Comparison of ENCODE assay signal across 16 cellular contexts in genomic region chr9:5846501-5846921, GRCh38. TPM values are rescaled to one million over a fixed set of nuclear protein-coding genes. Genes with fewer than 3 reads are reported as not detected.
A peak's percentile ranks its signal among the peaks of the same experiment; 100 is the strongest.
DNase-seq lines count a peak whose midpoint lies in the region; ATAC-seq, FAIRE-seq and TF ChIP-seq lines count a peak whose summit lies in the region.
"Had no signal": no experiment of that assay in that cellular context is flagged by ENCODE, and none has a peak within 500 bp of the region (broad histone marks: within the 10 kb centered on the region; RNA-seq: fewer than 3 reads in every experiment).

No MANE protein-coding gene starts in this region.

- no TSS peak for BruUV-seq in GM12878 (replicated peaks; lab: Mats Ljungman, UMichigan)

- peaks cover 2% of the 10 kb centered on the region; the same call in 2 of the 3 replicates for H3K9me3 ChIP-seq in GM12878 (replicated peaks; ENCODE audit: control insufficient read depth, insufficient read depth, low read length)
- H3K9me3 ChIP-seq: ascending aorta, left ventricle myocardium inferior had no signal

- H3K36me3 ChIP-seq in GM12878 (ENCODE audit: control insufficient read depth in 2 of 2, insufficient read depth in 2 of 2, low read length in 1 of 2) (no peaks in the 10 kb centered on the region), kidney epithelial cell (ENCODE audit: control insufficient read depth, insufficient read depth, low read length) (no peaks in the 10 kb centered on the region)
- H3K36me3 ChIP-seq: ascending aorta had no signal

- ATAC-seq in GM12878: no peak
- ATAC-seq in GM18517 (IDR thresholded peaks at IDR 0.05; ENCODE audit: unreplicated experiment): no peak
- ATAC-seq: stimulated activated naive CD8-positive, alpha-beta T cell treated with anti-CD3 and anti-CD28 coated beads, Interleukin-15, amount 100 ng/mL, for 72 hours had no signal

- H3K4me1 ChIP-seq in GM12878 (ENCODE audit: control insufficient read depth, insufficient read depth, low read length): peaks cover 56% of the 10 kb centered on the region
- H3K4me1 ChIP-seq: ascending aorta, left ventricle myocardium inferior had no signal

- in situ Hi-C loops in GM12878 (cut with MboI) (no loop called here), GM13976 (cut with MboI; ENCODE audit: low sequenced_read_pairs, unreplicated experiment) (no loop called here)

- no peak overlapping the region for H2AFZ ChIP-seq in GM12878 (ENCODE audit: control insufficient read depth, low read depth, low read length)
- H2AFZ ChIP-seq: hepatocyte had no signal

- no peak overlapping the region for H3K9ac ChIP-seq in GM12878 (ENCODE audit: control insufficient read depth, insufficient read depth, low read length)

- no peak for FAIRE-seq in GM12878 (lab: Jason Lieb, UNC)

- RAD21 ChIA-PET in GM12878 (lab: Charles Lee; ENCODE audit: unreplicated experiment): interaction anchor here (0.6 to 1.4 kb wide), 4 partner anchors 19 to 222 kb away, joined by 3 to 4 read pairs (median 3); no protein-coding TSS in a partner anchor

- TF ChIP-seq POLR2A in GM12878 (IDR thresholded peaks at IDR 0.05; ENCODE audit: low read depth, low read length): no peak

- peak overlapping the region; percentile 29 for H3K27ac ChIP-seq in C4-2B
- H3K27ac ChIP-seq in GM12878 (ENCODE audit: control insufficient read depth, insufficient read depth): no peak overlapping the region
- H3K27ac ChIP-seq: ascending aorta, hepatocyte, left ventricle myocardium inferior had no signal

- DNase-seq in HT-29 (ENCODE audit: low spot score) (peak; percentile 68), GM12878 (ENCODE audit: low read depth, low spot score) (no peak), kidney epithelial cell (ENCODE audit: low read depth) (peak; percentile 25), GM13976 (ENCODE audit: low spot score) (no peak), islet precursor cell (no peak)
- DNase-seq: activated effector memory CD4-positive, alpha-beta T cell treated with anti-CD3 and anti-CD28 coated beads, Interleukin-2, amount 50 U/mL, for 16 hours; AML-193; cortex of kidney; left ventricle myocardium inferior; NCI-H2029 treated with DMSO at 0.1 percent for 48 hours; stimulated activated naive CD8-positive, alpha-beta T cell treated with anti-CD3 and anti-CD28 coated beads, Interleukin-15, amount 100 ng/mL, for 72 hours had no signal

- no peak for TF ChIP-seq CTCF in C4-2B (conservative IDR thresholded peaks at IDR 0.05)
- no peak for TF ChIP-seq CTCF in GM12878 (IDR thresholded peaks at IDR 0.05 in 2 of 3, conservative IDR thresholded peaks at IDR 0.05 in 1 of 3; ENCODE audit: control insufficient read depth in 2 of 3, extremely low read depth in 1 of 3, insufficient read depth in 1 of 3, low read depth in 3 of 3, low read length in 3 of 3)
- no peak for TF ChIP-seq CTCF in kidney epithelial cell (IDR thresholded peaks at IDR 0.05; ENCODE audit: insufficient read depth, low read length, poor library complexity, severe bottlenecking)
- TF ChIP-seq CTCF in GM13976 (IDR thresholded peaks at IDR 0.05; ENCODE audit: borderline replicate concordance, control extremely low read depth, extremely low read depth, insufficient read depth, missing control alignments): no peak

- WGBS in GM12878 (ENCODE audit: insufficient coverage, insufficient replicate concordance, low lambda C conversion rate, missing lambda C conversion rate): 59% methylated on average over 4 of the region's 4 CpGs

- no peaks in the 10 kb centered on the region for H3K79me2 ChIP-seq in GM12878 (ENCODE audit: control insufficient read depth, insufficient read depth, low read length)
- H3K79me2 ChIP-seq: hepatocyte had no signal

- H3K4me2 ChIP-seq in GM12878 (ENCODE audit: control insufficient read depth, insufficient read depth): no peak overlapping the region
- H3K4me2 ChIP-seq: hepatocyte had no signal

- POLR2A ChIA-PET in GM12878 (lab: Charles Lee): interaction anchor here (1.0 to 10.5 kb wide), 2 partner anchors 15 to 18 kb away, joined by 3 to 142 read pairs; partner anchors contain the start of gene ERMP1

- no peak overlapping the region for H3K4me3 ChIP-seq in GM12878
- H3K4me3 ChIP-seq in kidney epithelial cell (ENCODE audit: low read depth, low read length): no peak overlapping the region
- H3K4me3 ChIP-seq: ascending aorta, hepatocyte, left ventricle myocardium inferior had no signal

- H4K20me1 ChIP-seq in GM12878 (ENCODE audit: control insufficient read depth, insufficient read depth): no peaks in the 10 kb centered on the region

- SMC1A ChIA-PET in GM12878 (lab: Charles Lee; ENCODE audit: uncharacterized antibody, unreplicated experiment): interaction anchor here (0.9 to 2.0 kb wide), 5 partner anchors 10 to 40 kb away, joined by 3 to 13 read pairs (median 3); partner anchors contain the start of gene ERMP1

- H3K27me3 ChIP-seq in GM12878 (replicated peaks in 1 of 2; ENCODE audit: control insufficient read depth in 2 of 2, insufficient read depth in 2 of 2, low read length in 1 of 2) (no peaks in the 10 kb centered on the region), kidney epithelial cell (ENCODE audit: control insufficient read depth, insufficient read depth, low read length) (no peaks in the 10 kb centered on the region)
- H3K27me3 ChIP-seq: ascending aorta, hepatocyte had no signal

- TF ChIP-seq RAD21 in GM12878 (IDR thresholded peaks at IDR 0.05; ENCODE audit: insufficient read depth, low read depth, low read length): no peak

- CTCF ChIA-PET in GM12878 (lab: Yijun Ruan, JAX): interaction anchor here (4.5 kb wide), 1 partner anchor 15 kb away, joined by 36 read pairs; the partner anchor contains the start of gene ERMP1

- intact Hi-C loops in GM12878 (cut with micrococcal nuclease; ENCODE audit: unreplicated experiment): no loop called here

- no peak for TF ChIP-seq EP300 in GM12878 (IDR thresholded peaks at IDR 0.05; ENCODE audit: borderline replicate concordance in 1 of 2, control insufficient read depth in 1 of 2, low read depth in 2 of 2, low read length in 2 of 2)

TF ChIP-seq in GM12878, 131 proteins besides CTCF, POLR2A, EP300 and RAD21 (continues in another document):
- peak; percentile 13 for TF ChIP-seq MEF2B (IDR thresholded peaks at IDR 0.05; ENCODE audit: partially characterized antibody, poor library complexity, severe bottlenecking)
- no peak for TF ChIP-seq RBBP5 (conservative IDR thresholded peaks at IDR 0.05)
- no peak for TF ChIP-seq JUND (IDR thresholded peaks at IDR 0.05; ENCODE audit: low read depth, low read length)
- TF ChIP-seq BMI1 (IDR thresholded peaks at IDR 0.05; ENCODE audit: borderline replicate concordance): no peak

RNA-seq across cellular contexts. Expression of gene ERMP1, which starts 13.6 kb away (rescaled TPM):
- 75.8 and 85.6 TPM in 2 replicates for total RNA-seq in HT-29 (2014; rRNA removed; shearing (Covaris generic))
- 81.3 and 85.3 TPM in 2 replicates for total RNA-seq in GM12878 (2013; cell fraction: nucleolus; rRNA removed)
- total RNA-seq in GM12878 (2014; rRNA removed): 8.0 and 9.3 TPM in 2 replicates
- total RNA-seq in GM12878 (2014; rRNA removed; fragmentation: Illumina TruSeq; extraction: Trizol): 8.1 and 8.2 TPM in 2 replicates
- total RNA-seq in GM12878 (2021): 12.9 and 13.5 TPM in 2 replicates
- 5.9 TPM for polyA plus RNA-seq in GM12878 (2011; ENCODE audit: low read depth)
- polyA plus RNA-seq in GM12878 (2011; rRNA removed): 42.1 and 50.8 TPM in 2 replicates
- polyA plus RNA-seq in GM12878 (2011; cell fraction: cytosol; rRNA removed): 18.4 and 27.9 TPM in 2 replicates
- polyA plus RNA-seq in GM12878 (2011; cell fraction: nucleus; rRNA removed): 29.5 and 34.2 TPM in 2 replicates
- polyA plus RNA-seq in GM12878 (2012): 6.7 and 10.3 TPM in 2 replicates
- polyA plus RNA-seq in GM12878 (2014; fragmentation: Illumina TruSeq; extraction: Trizol): 8.1 and 13.1 TPM in 2 replicates
- 1 to 10 TPM; 2.4 to 2.7 TPM for polyA plus RNA-seq in GM12878 (2014; fragmentation: Nextera tagmentation; extraction: Ambion mirVana)
- polyA plus RNA-seq in GM12878 (2014; rRNA removed): 5.3 and 6.0 TPM in 2 replicates
- 10 to 100 TPM in 1 of 2 experiments, 1 to 10 TPM in 1; 8.5 to 10.1 TPM for polyA plus RNA-seq in GM12878 (2016; fragmentation: Nextera tagmentation; extraction: Ambion mirVana)
- polyA minus RNA-seq in GM12878 (2011; rRNA and poly(A)+ RNA removed): 53.6 and 64.4 TPM in 2 replicates
- polyA minus RNA-seq in GM12878 (2011; cell fraction: cytosol; rRNA and poly(A)+ RNA removed): 13.2 and 17.3 TPM in 2 replicates
- 24.4 and 31.4 TPM in 2 replicates for polyA minus RNA-seq in GM12878 (2011; cell fraction: nucleus; rRNA and poly(A)+ RNA removed)
- 9.4 and 10.2 TPM in 2 replicates for total RNA-seq in kidney epithelial cell

RNA-seq across cellular contexts. Expression of gene MLANA, which starts 44.2 kb away (rescaled TPM):
- total RNA-seq in HT-29 (2014; rRNA removed; shearing (Covaris generic)): not detected in 2 replicates
- total RNA-seq in GM12878 (2013; cell fraction: nucleolus; rRNA removed): not detected in 2 replicates
- total RNA-seq in GM12878 (2014; rRNA removed) (0.11 TPM in 1 of 2 replicates, not detected in the other), GM12878 (2014; rRNA removed; fragmentation: Illumina TruSeq; extraction: Trizol) (not detected in 2 replicates), GM12878 (2021) (not detected in 2 replicates), kidney epithelial cell (not detected in 2 replicates)
- polyA plus RNA-seq in GM12878 (2011; ENCODE audit: low read depth): 0.20 TPM
- polyA plus RNA-seq in GM12878 (2011; rRNA removed) (not detected in 2 replicates), GM12878 (2014; fragmentation: Illumina TruSeq; extraction: Trizol) (not detected in 2 replicates), GM12878 (2014; fragmentation: Nextera tagmentation; extraction: Ambion mirVana) (under 1 TPM; 0.11 to 0.15 TPM), GM12878 (2014; rRNA removed) (not detected in 2 replicates), GM12878 (2016; fragmentation: Nextera tagmentation; extraction: Ambion mirVana) (under 1 TPM in 1 of 2 experiments, not detected in 1; 0.26 TPM)
- not detected in 2 replicates for polyA plus RNA-seq in GM12878 (2011; cell fraction: cytosol; rRNA removed)
- not detected in 2 replicates for polyA plus RNA-seq in GM12878 (2011; cell fraction: nucleus; rRNA removed)
- 0.31 and 0.70 TPM in 2 replicates for polyA plus RNA-seq in GM12878 (2012)
- not detected in 2 replicates for polyA minus RNA-seq in GM12878 (2011; rRNA and poly(A)+ RNA removed)
- not detected in 2 replicates for polyA minus RNA-seq in GM12878 (2011; cell fraction: cytosol; rRNA and poly(A)+ RNA removed)
- not detected in 2 replicates for polyA minus RNA-seq in GM12878 (2011; cell fraction: nucleus; rRNA and poly(A)+ RNA removed)
- total RNA-seq: ascending aorta, hepatocyte, left ventricle myocardium inferior, posterior vena cava had no signal
- polyA plus RNA-seq: hepatocyte had no signal

Comparison
In these comparisons a context has a peak if more than half of its experiments do, and no peak if none do; other contexts are left out.
1. DNase-seq: peak in HT-29 (single experiment) and kidney epithelial cell (single experiment); none in GM12878 (single experiment), GM13976 (single experiment) and islet precursor cell (single experiment).